In genomic region chr5:892390-893136, GRCh38 we compare ENCODE assay signal across 8 cellular contexts. TPM values are rescaled to one million over a fixed set of nuclear protein-coding genes. Genes with fewer than 3 reads are reported as not detected.
DNase-seq lines count a peak whose midpoint lies in the region; TF ChIP-seq lines count a peak whose summit lies in the region.

BRD9 (minus strand) TSS chr5:892801; CDS start chr5:892657, 144 bp downstream.
TRIP13 (plus strand) TSS chr5:892884; CDS start chr5:892999, 115 bp downstream.

- H3K36me3 ChIP-seq in right atrium auricular region (peaks cover 29% of the 10 kb centered on the region), vagina (peaks cover 0 to 34% of the 10 kb centered on the region in 2 donors)

- H3K9me3 ChIP-seq in right atrium auricular region (no peaks in the 10 kb centered on the region), vagina (no peaks in the 10 kb centered on the region)

- peak; percentile 86 for DNase-seq in GM12865 (ENCODE audit: low read depth)
- no peak for DNase-seq in HFF-Myc (ENCODE audit: extremely low read depth, low read depth)
- peak; percentile 95 for DNase-seq in NAMALWA (ENCODE audit: low spot score)
- peak; percentile 70 to 87 (median 74) for DNase-seq in T-helper 1 cell
- peak in 54 of 56 donors; percentile 6 to 88 (median 68) for DNase-seq in amygdala (lab: John Stamatoyannopoulos, UW)
- peak; percentile 73 for DNase-seq in right atrium auricular region (ENCODE audit: low spot score)
- peak; percentile 81 for DNase-seq in putamen (ENCODE audit: low spot score)
- no peak for DNase-seq in vagina (ENCODE audit: extremely low spot score in 2 of 2)

- peak within 1 kb of the TSS; percentile 82 for H3K4me3 ChIP-seq in GM12865 (ENCODE audit: low read depth, low read length)
- H3K4me3 ChIP-seq in HFF-Myc (replicated peaks; ENCODE audit: low read depth, low read length): peak within 1 kb of the TSS; percentile 98
- peak within 1 kb of the TSS; percentile 82 to 90 for H3K4me3 ChIP-seq in right atrium auricular region
- peak within 1 kb of the TSS; percentile 94 to 99 for H3K4me3 ChIP-seq in vagina

- no peak for TF ChIP-seq POLR2A in vagina (IDR thresholded peaks at IDR 0.05)

- TF ChIP-seq CTCF in GM12865 (IDR thresholded peaks at IDR 0.05; ENCODE audit: insufficient read depth, low read depth, low read length, missing control alignments): no peak
- no peak for TF ChIP-seq CTCF in HFF-Myc (IDR thresholded peaks at IDR 0.05; ENCODE audit: low read depth, low read length, missing control alignments)
- TF ChIP-seq CTCF in right atrium auricular region (IDR thresholded peaks at IDR 0.05): peak in 1 of 2 donors; percentile 46
- TF ChIP-seq CTCF in vagina (IDR thresholded peaks at IDR 0.05): no peak

- H3K4me1 ChIP-seq in right atrium auricular region: peaks cover 0 to 23% of the 10 kb centered on the region in 2 donors
- H3K4me1 ChIP-seq in vagina: peaks cover 22% of the 10 kb centered on the region

- no peaks in the 10 kb centered on the region for H3K27me3 ChIP-seq in right atrium auricular region
- H3K27me3 ChIP-seq in vagina: no peaks in the 10 kb centered on the region

- intact Hi-C loops in vagina (cut with DNase I): no loop called here

- H3K27ac ChIP-seq in right atrium auricular region (peak within 1 kb of the TSS; percentile 87 to 89), vagina (peak within 1 kb of the TSS; percentile 76)

RNA-seq across cellular contexts. Expression of gene BRD9, which starts in this region (rescaled TPM):
- total RNA-seq in right atrium auricular region (10 to 100 TPM; 15.0 to 16.1 TPM), vagina (47.4 TPM)

RNA-seq across cellular contexts. Expression of gene TRIP13, which starts in this region (rescaled TPM):
- total RNA-seq in right atrium auricular region (under 1 TPM; 0.20 to 0.93 TPM), vagina (3.7 TPM)

Comparison
In these comparisons a context has a peak if more than half of its experiments do, and no peak if none do; other contexts are left out.
1. DNase-seq: peak in GM12865 (single experiment), NAMALWA (single experiment), T-helper 1 cell (5 of 5), amygdala (54 of 56), right atrium auricular region (single experiment) and putamen (single experiment); none in HFF-Myc (single experiment) and vagina (0 of 2).
2. Peak in every context shown above with its lines, with median percentiles within 50 percentile points of each other: H3K4me3 ChIP-seq.